ENCODE assay signal across 23 cellular contexts in genomic region chr5:178269499-178269898, GRCh38.
"Had no signal": no experiment of that assay in that cellular context is flagged by ENCODE, and none has a peak within 500 bp of the region (broad histone marks: within the 10 kb centered on the region; RNA-seq: fewer than 3 reads in every experiment).

No MANE protein-coding gene starts in this region.

- FAIRE-seq: colon, endothelial cell of umbilical vein, frontal cortex had no signal

- H3K4me3 ChIP-seq: coronary artery, dorsolateral prefrontal cortex, esophagus muscularis mucosa, gastroesophageal sphincter, heart left ventricle, hepatocyte, left lung, lower lobe of right lung, mucosa of descending colon had no signal

- H3K9me3 Mint-ChIP-seq: immature natural killer cell, mesothelial cell of epicardium had no signal

- ATAC-seq: foreskin keratinocyte, gastroesophageal sphincter, heart left ventricle, left cardiac atrium, left lung, left ventricle myocardium superior, lower lobe of right lung, mucosa of descending colon had no signal

- H3K4me2 ChIP-seq: hepatocyte had no signal

- H3K27me3 ChIP-seq: dorsolateral prefrontal cortex, esophagus muscularis mucosa, foreskin keratinocyte, heart left ventricle, hepatocyte, left lung had no signal

- H3K27ac ChIP-seq: coronary artery, dorsolateral prefrontal cortex, esophagus muscularis mucosa, foreskin keratinocyte, gastroesophageal sphincter, heart left ventricle, hepatocyte, left lung, lower lobe of right lung had no signal

- DNase-seq: dermis blood vessel endothelial cell; dorsolateral prefrontal cortex; effector CD4-positive, alpha-beta T cell; effector memory CD4-positive, alpha-beta T cell; foreskin keratinocyte; hypothalamus; immature natural killer cell; islet precursor cell; left cardiac atrium; left ventricle myocardium superior; lower lobe of right lung; mesenchymal stem cell; mucosa of descending colon had no signal

- H3K4me1 ChIP-seq: esophagus muscularis mucosa, foreskin keratinocyte, gastroesophageal sphincter, left lung, lower lobe of right lung had no signal

- H3K36me3 Mint-ChIP-seq: immature natural killer cell, mesothelial cell of epicardium had no signal

- H3K36me3 ChIP-seq: esophagus muscularis mucosa, gastroesophageal sphincter, heart left ventricle, left lung, lower lobe of right lung had no signal

- H3K4me3 Mint-ChIP-seq: immature natural killer cell, mesothelial cell of epicardium had no signal

- H3K4me1 Mint-ChIP-seq: immature natural killer cell, mesothelial cell of epicardium had no signal

- H3K27ac Mint-ChIP-seq: immature natural killer cell, mesothelial cell of epicardium had no signal

- H3K9me3 ChIP-seq: esophagus muscularis mucosa, gastroesophageal sphincter, heart left ventricle, left lung, lower lobe of right lung, mucosa of descending colon had no signal

- H2AFZ ChIP-seq: hepatocyte had no signal
